Comparison of ENCODE assay signal across 8 cellular contexts in the genomic region with DNA sequence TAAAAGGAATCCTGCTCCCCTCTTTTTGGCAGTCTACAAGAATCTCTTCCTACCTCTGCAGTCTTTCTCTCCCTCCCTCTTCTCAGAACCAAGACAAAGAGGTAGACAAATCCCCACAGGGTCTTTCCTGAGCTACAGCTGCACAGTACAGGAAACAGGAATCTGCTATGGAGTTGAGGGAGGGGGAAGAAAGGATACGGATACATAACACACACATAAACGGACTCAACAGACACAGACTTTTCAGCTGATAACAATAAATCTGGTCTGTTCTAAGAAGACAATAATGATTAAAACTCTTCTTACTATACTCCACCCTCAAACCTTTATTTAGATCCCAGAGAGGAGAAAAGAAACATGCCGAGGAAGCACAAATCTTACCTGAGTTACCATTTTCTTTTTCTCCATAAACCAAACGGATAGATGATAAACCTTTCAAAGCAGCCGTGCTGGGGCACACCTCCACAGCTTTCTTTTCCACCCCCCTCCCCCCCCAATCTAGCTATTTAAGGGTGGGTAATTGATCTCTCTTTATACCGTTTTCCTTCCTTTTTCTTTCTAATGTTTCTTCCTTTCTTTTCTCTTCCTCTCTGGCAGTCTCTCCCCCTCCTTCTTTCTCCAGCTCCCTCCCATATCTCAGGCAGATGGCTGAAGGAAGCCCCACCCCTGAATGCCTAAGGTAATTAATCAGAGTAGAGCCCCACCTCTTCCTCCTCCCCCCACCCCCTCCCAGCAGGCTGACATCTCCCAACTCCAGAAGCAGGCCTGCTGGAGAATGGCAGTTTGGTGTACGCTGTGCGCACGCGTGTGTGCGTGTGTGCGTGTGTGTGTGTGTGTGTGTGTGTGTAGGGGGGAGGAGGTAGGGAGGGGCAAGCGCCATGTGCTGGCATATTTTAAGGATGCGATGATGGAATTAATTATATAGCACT.
DNase-seq lines count a peak whose midpoint lies in the region; ATAC-seq, FAIRE-seq and TF ChIP-seq lines count a peak whose summit lies in the region.

No MANE protein-coding gene starts in this region.

- peak; percentile 99 for DNase-seq in AG10803 (ENCODE audit: low read depth)
- DNase-seq in HT1080 (ENCODE audit: low read depth): peak; percentile 96
- DNase-seq in NT2/D1 (ENCODE audit: low read depth, low spot score): peak; percentile 80
- peak; percentile 92 for DNase-seq in keratinocyte (ENCODE audit: low read depth, low spot score)
- no peak for DNase-seq in stimulated activated naive B cell treated with anti-CD40 and anti-IgM and Interleukin-4, amounts not matched to agents 10 μg/mL and 1 μg/mL and 100 μg/mL, for 72 hours

- H3K79me2 ChIP-seq in keratinocyte (ENCODE audit: control insufficient read depth, insufficient read depth, low read length): peaks cover 47% of the 10 kb centered on the region

- no peak overlapping the region for H3K27ac Mint-ChIP-seq in stimulated activated naive B cell treated with anti-CD40 and anti-IgM and Interleukin-4, amounts not matched to agents 10 μg/mL and 1 μg/mL and 100 μg/mL, for 72 hours

- H2AFZ ChIP-seq in keratinocyte (ENCODE audit: control insufficient read depth, low read length): peak overlapping the region; percentile 57

- peak overlapping the region; percentile 99 for H3K4me2 ChIP-seq in keratinocyte (ENCODE audit: control insufficient read depth, extremely low read depth, insufficient read depth, low read depth, low read length)

- no peaks in the 10 kb centered on the region for H4K20me1 ChIP-seq in keratinocyte (ENCODE audit: control insufficient read depth, extremely low read depth, insufficient read depth, low read length)

- TF ChIP-seq CTCF in AG10803 (conservative IDR thresholded peaks at IDR 0.05; ENCODE audit: low read length): no peak
- TF ChIP-seq CTCF in keratinocyte (optimal IDR thresholded peaks at IDR 0.05 in 1 of 3, IDR thresholded peaks at IDR 0.05 in 1 of 3, conservative IDR thresholded peaks at IDR 0.05 in 1 of 3; ENCODE audit: extremely low read depth in 1 of 3, insufficient read depth in 2 of 3, low read length in 3 of 3): peak in 1 of 3 experiments; percentile 5

- peaks cover 34 to 43% of the 10 kb centered on the region in 2 donors for H3K27me3 Mint-ChIP-seq in stimulated activated naive B cell treated with anti-CD40 and anti-IgM and Interleukin-4, amounts not matched to agents 10 μg/mL and 1 μg/mL and 100 μg/mL, for 72 hours

- no peaks in the 10 kb centered on the region for H3K27me3 ChIP-seq in NT2/D1 (ENCODE audit: insufficient read depth, insufficient read length)
- no peaks in the 10 kb centered on the region for H3K27me3 ChIP-seq in keratinocyte (ENCODE audit: control insufficient read depth, extremely low read depth, insufficient read depth, low read length)

- no peaks in the 10 kb centered on the region for H3K9me1 ChIP-seq in keratinocyte (ENCODE audit: control insufficient read depth, extremely low read depth, insufficient read depth, low read length)

- FAIRE-seq in keratinocyte (lab: Jason Lieb, UNC): peak; percentile 74

- H3K4me3 ChIP-seq in AG10803 (ENCODE audit: low read length) (peak overlapping the region; percentile 69), NT2/D1 (ENCODE audit: insufficient read length, low read depth) (peak overlapping the region; percentile 44), keratinocyte (ENCODE audit: control insufficient read depth in 2 of 3, extremely low read depth in 1 of 3, insufficient read depth in 2 of 3, low read depth in 1 of 3, low read length in 3 of 3) (peak overlapping the region; percentile 56 to 95 (median 91))

- peak overlapping the region; percentile 7 to 30 for H3K4me3 Mint-ChIP-seq in stimulated activated naive B cell treated with anti-CD40 and anti-IgM and Interleukin-4, amounts not matched to agents 10 μg/mL and 1 μg/mL and 100 μg/mL, for 72 hours

- H3K9me3 ChIP-seq in NT2/D1 (ENCODE audit: insufficient read depth, low read length): no peaks in the 10 kb centered on the region
- H3K9me3 ChIP-seq in keratinocyte (ENCODE audit: control insufficient read depth, low read depth, low read length): no peaks in the 10 kb centered on the region

- H3K9me3 Mint-ChIP-seq in stimulated activated naive B cell treated with anti-CD40 and anti-IgM and Interleukin-4, amounts not matched to agents 10 μg/mL and 1 μg/mL and 100 μg/mL, for 72 hours: no peaks in the 10 kb centered on the region

- H3K36me3 Mint-ChIP-seq in stimulated activated naive B cell treated with anti-CD40 and anti-IgM and Interleukin-4, amounts not matched to agents 10 μg/mL and 1 μg/mL and 100 μg/mL, for 72 hours: no peaks in the 10 kb centered on the region

- H3K27ac ChIP-seq in cingulate gyrus (ENCODE audit: low read depth, low read length) (peak overlapping the region; percentile 63), keratinocyte (ENCODE audit: control insufficient read depth, insufficient read depth, low read length) (peak overlapping the region; percentile 88)

- dilution Hi-C loops in keratinocyte (cut with MboI; ENCODE audit: extremely low pct_ligation_motif_present, low sequenced_read_pairs): loop anchor here (5.0 kb wide), 1 partner anchor 58 kb away; no protein-coding TSS in a partner anchor

- no peaks in the 10 kb centered on the region for H3K36me3 ChIP-seq in NT2/D1 (ENCODE audit: insufficient read depth, insufficient read length, low read length)
- H3K36me3 ChIP-seq in keratinocyte (ENCODE audit: control insufficient read depth in 2 of 2, extremely low read depth in 1 of 2, insufficient read depth in 2 of 2, low read length in 2 of 2): no peaks in the 10 kb centered on the region

- H3K4me1 ChIP-seq in NT2/D1 (ENCODE audit: insufficient read depth, insufficient read length) (no peaks in the 10 kb centered on the region), keratinocyte (ENCODE audit: control insufficient read depth, extremely low read depth, insufficient read depth, low read length) (peaks cover 25% of the 10 kb centered on the region)

- peaks cover 7 to 10% of the 10 kb centered on the region in 2 donors for H3K4me1 Mint-ChIP-seq in stimulated activated naive B cell treated with anti-CD40 and anti-IgM and Interleukin-4, amounts not matched to agents 10 μg/mL and 1 μg/mL and 100 μg/mL, for 72 hours

- no peak for ATAC-seq in stimulated activated naive B cell treated with anti-CD40 and anti-IgM and Interleukin-4, amounts not matched to agents 10 μg/mL and 1 μg/mL and 100 μg/mL, for 72 hours (replicated peaks)
- no peak for ATAC-seq in HG02870 (IDR thresholded peaks at IDR 0.05; ENCODE audit: unreplicated experiment)
- no peak for ATAC-seq in HG03457 (IDR thresholded peaks at IDR 0.05; ENCODE audit: unreplicated experiment)

- peak overlapping the region; percentile 59 for H3K9ac ChIP-seq in NT2/D1 (ENCODE audit: insufficient read length, low read depth)
- peak overlapping the region; percentile 84 for H3K9ac ChIP-seq in keratinocyte (ENCODE audit: control insufficient read depth, extremely low read depth, insufficient read depth, low read length)
